19 cellular contexts compared by ENCODE assay signal in genomic region chr9:72352911-72353388, GRCh38. TPM values are rescaled to one million over a fixed set of nuclear protein-coding genes. Genes with fewer than 3 reads are reported as not detected.
A peak's percentile ranks its signal among the peaks of the same experiment; 100 is the strongest.
DNase-seq lines count a peak whose midpoint lies in the region; ATAC-seq and TF ChIP-seq lines count a peak whose summit lies in the region.
"Had no signal": no experiment of that assay in that cellular context is flagged by ENCODE, and none has a peak within 500 bp of the region (broad histone marks: within the 10 kb centered on the region; RNA-seq: fewer than 3 reads in every experiment).

No MANE protein-coding gene starts in this region.

- no peaks in the 10 kb centered on the region for H3K4me1 ChIP-seq in HUES48 (ENCODE audit: control insufficient read depth, insufficient read depth, low read length)
- peaks cover 0 to 55% (median 19%) of the 10 kb centered on the region in 4 donors for H3K4me1 ChIP-seq in right lobe of liver

- H3K4me3 ChIP-seq in HUES48 (ENCODE audit: low read depth, low read length) (no peak overlapping the region), choroid plexus epithelial cell (ENCODE audit: low read depth, low read length) (no peak overlapping the region), right lobe of liver (no peak overlapping the region), H7 (ENCODE audit: insufficient read depth, low read depth, low read length) (no peak overlapping the region)
- H3K4me3 ChIP-seq: breast epithelium, lung, stomach, uterus had no signal

- TF ChIP-seq POLR2A in right lobe of liver (IDR thresholded peaks at IDR 0.05) = no peak

- peak; percentile 46 for DNase-seq in EH (ENCODE audit: low read depth)
- DNase-seq in choroid plexus epithelial cell (ENCODE audit: low read depth) = peak; percentile 63
- DNase-seq in right lobe of liver = no peak
- no peak for DNase-seq in H7
- DNase-seq in NCI-H446 (lab: John Stamatoyannopoulos, UW) = no peak
- no peak for DNase-seq in COR-L47 (lab: John Stamatoyannopoulos, UW)
- DNase-seq: activated CD4-positive, alpha-beta T cell treated with anti-CD3 and anti-CD28 coated beads for 4 hours; activated naive CD4-positive, alpha-beta T cell treated with anti-CD3 and anti-CD28 coated beads, Interleukin-2, amount 50 U/mL, for 16 hours; activated T-cell treated with anti-CD3 and anti-CD28 coated beads for 4 hours; AML-193; effector CD4-positive, alpha-beta T cell; naive thymus-derived CD8-positive, alpha-beta T cell; stomach; T-helper 9 cell; uterus had no signal

- no peaks in the 10 kb centered on the region for H3K27me3 ChIP-seq in HUES48 (ENCODE audit: control insufficient read depth, insufficient read depth, low read length)
- no peaks in the 10 kb centered on the region for H3K27me3 ChIP-seq in right lobe of liver
- no peaks in the 10 kb centered on the region for H3K27me3 ChIP-seq in H7 (ENCODE audit: control insufficient read depth, insufficient read depth, low read length)
- H3K27me3 ChIP-seq: breast epithelium, stomach, uterus had no signal

- 17% methylated on average over 2 of the region's 2 CpGs for WGBS in right lobe of liver (ENCODE audit: insufficient coverage, low coverage, low lambda C conversion rate, missing lambda C conversion rate)

- intact Hi-C loops in right lobe of liver (cut with DNase I) = no loop called here

- peaks cover 44% of the 10 kb centered on the region for H3K36me3 ChIP-seq in HUES48 (ENCODE audit: control insufficient read depth, insufficient read depth, low read length)
- H3K36me3 ChIP-seq in right lobe of liver = peaks cover 5 to 42% (median 26%) of the 10 kb centered on the region in 4 donors
- peaks cover 20% of the 10 kb centered on the region for H3K36me3 ChIP-seq in H7 (replicated peaks; ENCODE audit: control insufficient read depth, insufficient read depth, low read length)
- H3K36me3 ChIP-seq: uterus had no signal

- ATAC-seq in right lobe of liver (peak; percentile 7 to 57 (median 30)), GM18907 (IDR thresholded peaks at IDR 0.05; ENCODE audit: unreplicated experiment) (no peak)

- no peak overlapping the region for H3K9ac ChIP-seq in HUES48 (ENCODE audit: low read depth, low read length)

- H3K27ac ChIP-seq in HUES48 (ENCODE audit: low read depth, low read length) (peak overlapping the region; percentile 3), right lobe of liver (peak overlapping the region in 2 of 3 donors; percentile 28 to 35)
- H3K27ac ChIP-seq: breast epithelium, uterus had no signal

- TF ChIP-seq CTCF in choroid plexus epithelial cell (conservative IDR thresholded peaks at IDR 0.05; ENCODE audit: low read depth, low read length) (no peak), right lobe of liver (IDR thresholded peaks at IDR 0.05) (no peak)

- no peaks in the 10 kb centered on the region for H3K9me3 ChIP-seq in HUES48 (ENCODE audit: control insufficient read depth, insufficient read depth, low read length)
- H3K9me3 ChIP-seq in right lobe of liver = no peaks in the 10 kb centered on the region
- H3K9me3 ChIP-seq: breast epithelium, stomach, uterus had no signal

RNA-seq across cellular contexts. Expression of gene ZFAND5, which starts 12.1 kb away (rescaled TPM):
- 100 to 1,000 TPM in 3 of 6 experiments, 10 to 100 TPM in 3; 88.4 to 119 (median 100) TPM for total RNA-seq in right lobe of liver
- total RNA-seq in H7 (2014; rRNA removed; shearing (Covaris generic)) = 124 and 145 TPM in 2 replicates

Comparison
In these comparisons a context has a peak if more than half of its experiments do, and no peak if none do; other contexts are left out.
1. DNase-seq: peak in EH (single experiment) and choroid plexus epithelial cell (single experiment); none in right lobe of liver (0 of 3), H7 (single experiment), NCI-H446 (0 of 2) and COR-L47 (single experiment).